Comparison of ENCODE assay signal across 9 cellular contexts in the genomic region with DNA sequence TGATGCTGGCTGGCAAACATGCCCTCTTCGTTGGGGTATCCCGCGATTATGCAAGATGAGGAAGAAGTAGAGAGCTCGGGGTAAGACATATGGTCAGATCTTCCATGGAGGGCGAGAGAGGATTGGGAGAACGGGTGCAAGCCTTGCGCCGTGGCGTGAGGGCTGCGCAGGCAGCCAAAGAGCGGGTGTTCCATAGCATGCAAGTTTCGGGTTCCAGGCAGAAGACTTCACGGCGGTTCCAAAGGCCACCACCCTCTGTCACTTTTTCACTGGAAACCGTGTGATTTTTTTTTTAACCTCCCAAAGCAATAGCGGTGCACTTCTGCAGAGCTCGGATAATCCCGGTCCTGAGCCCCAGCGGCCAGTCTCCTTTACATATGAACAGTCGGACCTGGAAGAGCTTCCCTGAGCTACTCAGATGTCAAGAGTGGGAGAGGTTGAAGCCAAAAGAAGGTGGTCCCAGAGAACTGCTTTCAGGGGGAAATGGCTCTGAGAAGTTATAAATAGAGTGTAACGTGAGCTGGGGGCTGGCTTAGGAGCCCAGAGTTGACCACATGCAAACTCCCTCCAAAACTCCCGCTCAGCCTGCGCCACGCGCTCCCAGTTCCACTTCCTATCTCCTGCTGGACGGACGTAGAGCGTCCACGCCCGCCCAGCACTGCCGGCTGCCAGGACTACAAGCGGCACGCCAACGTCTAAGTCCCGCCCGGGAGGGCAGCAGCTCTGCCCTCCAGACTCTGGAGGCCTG. TPM values are rescaled to one million over a fixed set of nuclear protein-coding genes. Genes with fewer than 3 reads are reported as not detected.
A peak's percentile ranks its signal among the peaks of the same experiment; 100 is the strongest.
DNase-seq lines count a peak whose midpoint lies in the region; ATAC-seq, FAIRE-seq and TF ChIP-seq lines count a peak whose summit lies in the region.
"Had no signal": no experiment of that assay in that cellular context is flagged by ENCODE, and none has a peak within 500 bp of the region (broad histone marks: within the 10 kb centered on the region; RNA-seq: fewer than 3 reads in every experiment).

A gene (minus strand): TSS at position 475 of the 748 bp plus-strand sequence. CDS start 281 bp downstream, at position 194.

- TF ChIP-seq CTCF in HFFc6 (IDR thresholded peaks at IDR 0.05) = no peak
- TF ChIP-seq CTCF in cardiac fibroblast (IDR thresholded peaks at IDR 0.05; ENCODE audit: low read depth, low read length) = no peak
- TF ChIP-seq CTCF in kidney (IDR thresholded peaks at IDR 0.05; ENCODE audit: borderline replicate concordance, extremely low read depth, insufficient read depth) = no peak
- no peak for TF ChIP-seq CTCF in spleen (IDR thresholded peaks at IDR 0.05 in 8 of 11, conservative IDR thresholded peaks at IDR 0.05 in 3 of 11)
- no peak for TF ChIP-seq CTCF in PC-9 (conservative IDR thresholded peaks at IDR 0.05)

- H3K4me1 Mint-ChIP-seq in HFFc6 (ENCODE audit: low read depth) = peaks cover 34% of the 10 kb centered on the region
- H3K4me1 Mint-ChIP-seq: activated B cell treated with CpG ODN at 0.5 μM for 24 hours had no signal

- peak within 1 kb of the TSS; percentile 68 for H3K4me3 Mint-ChIP-seq in HFFc6
- H3K4me3 Mint-ChIP-seq: activated B cell treated with CpG ODN at 0.5 μM for 24 hours had no signal

- no peak for TF ChIP-seq POLR2A in spleen (IDR thresholded peaks at IDR 0.05)

- no peaks in the 10 kb centered on the region for H3K9me3 Mint-ChIP-seq in HFFc6
- H3K9me3 Mint-ChIP-seq: activated B cell treated with CpG ODN at 0.5 μM for 24 hours had no signal

- ATAC-seq in HG03432 (IDR thresholded peaks at IDR 0.05; ENCODE audit: unreplicated experiment) = no peak

- no peak for DNase-seq in HFFc6
- DNase-seq in cardiac fibroblast (ENCODE audit: low read depth in 2 of 2) = peak; percentile 64 to 92
- peak; percentile 75 for DNase-seq in kidney
- DNase-seq in spleen = no peak
- DNase-seq in MV-4-11 (lab: John Stamatoyannopoulos, UW) = no peak
- no peak for DNase-seq in caudate nucleus (lab: John Stamatoyannopoulos, UW)
- DNase-seq in PC-9 = no peak
- DNase-seq: activated B cell treated with CpG ODN at 0.5 μM for 24 hours had no signal

- FAIRE-seq in kidney (lab: Jason Lieb, UNC) = no peak

- H3K27ac ChIP-seq in kidney (ENCODE audit: low read depth in 2 of 2, low read length in 2 of 2) = no peak within 1 kb of the TSS
- peak within 1 kb of the TSS in 1 of 8 donors; percentile 31 for H3K27ac ChIP-seq in spleen
- no peak within 1 kb of the TSS for H3K27ac ChIP-seq in caudate nucleus (ENCODE audit: low read depth, low read length)
- H3K27ac ChIP-seq in PC-9 = no peak within 1 kb of the TSS

- H3K79me2 ChIP-seq in PC-9 (ENCODE audit: low read depth) = no peaks in the 10 kb centered on the region

- no peak within 1 kb of the TSS for H2AFZ ChIP-seq in PC-9

- intact Hi-C loops in kidney (cut with DNase I) (no loop called here), spleen (cut with DNase I; ENCODE audit: low total_unique reads) (no loop called here), PC-9 (cut with micrococcal nuclease; ENCODE audit: unreplicated experiment) (no loop called here)

- no peak within 1 kb of the TSS for H3K9ac ChIP-seq in kidney (ENCODE audit: low read length in 2 of 2)

- POLR2A ChIA-PET in PC-9 (lab: Charles Lee; ENCODE audit: unreplicated experiment) = no interaction called here

- H3K27me3 Mint-ChIP-seq in HFFc6 (ENCODE audit: insufficient read depth) = peaks cover 41% of the 10 kb centered on the region

- H3K4me2 ChIP-seq in PC-9 = no peak within 1 kb of the TSS

- no peaks in the 10 kb centered on the region for H3K9me2 ChIP-seq in PC-9 (ENCODE audit: insufficient read depth)

- H3K4me3 ChIP-seq in cardiac fibroblast (replicated peaks in 1 of 2; ENCODE audit: low read depth in 2 of 2, low read length in 2 of 2) (peak within 1 kb of the TSS; percentile 46 to 71), kidney (ENCODE audit: low read length in 2 of 2) (peak within 1 kb of the TSS; percentile 36 to 45), spleen (peak within 1 kb of the TSS in 5 of 8 donors; percentile 15 to 52 (median 30)), PC-9 (no peak within 1 kb of the TSS)

- BruUV-seq in PC-9 (replicated peaks; lab: Mats Ljungman, UMichigan) = no TSS peak

- peaks cover 2 to 10% of the 10 kb centered on the region in 2 donors for H3K4me1 ChIP-seq in kidney (ENCODE audit: control insufficient read depth in 1 of 2, insufficient read depth in 1 of 2, low read depth in 1 of 2, low read length in 2 of 2)
- H3K4me1 ChIP-seq in spleen = peaks cover 0 to 28% (median 9%) of the 10 kb centered on the region in 6 donors
- no peaks in the 10 kb centered on the region for H3K4me1 ChIP-seq in PC-9 (replicated peaks; ENCODE audit: insufficient read depth)

- H4K20me1 ChIP-seq in PC-9 (ENCODE audit: insufficient read depth) = no peaks in the 10 kb centered on the region

- CTCF ChIA-PET in PC-9 (lab: Charles Lee) = no interaction called here

- H3K27ac Mint-ChIP-seq in HFFc6 = no peak within 1 kb of the TSS
- H3K27ac Mint-ChIP-seq: activated B cell treated with CpG ODN at 0.5 μM for 24 hours had no signal

- no peaks in the 10 kb centered on the region for H3F3A ChIP-seq in PC-9 (ENCODE audit: insufficient read depth, low read depth)

- no peaks in the 10 kb centered on the region for H3K36me3 Mint-ChIP-seq in HFFc6 (ENCODE audit: low read depth)

- WGBS in spleen, 5 donors = 2 to 8% (median 3%) methylated on average over 34 to 36 of the region's 36 CpGs

- no peaks in the 10 kb centered on the region for H3K9me3 ChIP-seq in kidney (ENCODE audit: control insufficient read depth in 1 of 2, low read length in 2 of 2)
- no peaks in the 10 kb centered on the region for H3K9me3 ChIP-seq in spleen
- no peaks in the 10 kb centered on the region for H3K9me3 ChIP-seq in PC-9 (ENCODE audit: insufficient read depth, low read depth)

- H3K36me3 ChIP-seq in kidney (ENCODE audit: control insufficient read depth in 1 of 2, insufficient read depth in 2 of 2, low read length in 2 of 2) (no peaks in the 10 kb centered on the region), spleen (no peaks in the 10 kb centered on the region), PC-9 (ENCODE audit: low read depth) (no peaks in the 10 kb centered on the region)

- H3K27me3 ChIP-seq in spleen (replicated peaks in 1 of 7) (peaks cover 0 to 66% (median 33%) of the 10 kb centered on the region in 7 donors), PC-9 (ENCODE audit: insufficient read depth, low read depth) (no peaks in the 10 kb centered on the region)

RNA-seq across cellular contexts. Expression of the gene that starts here (rescaled TPM):
- total RNA-seq in HFFc6 (2021; fragmentation: NEBNext Ultra II Directional; extraction: Animal tissue kit (Norgen Biotek cat#: 25700)) = not detected
- total RNA-seq in kidney = 1.2 TPM
- polyA plus RNA-seq in kidney (ENCODE audit: insufficient read depth, low read depth, low replicate concordance) = not detected
- total RNA-seq in spleen = 1 to 10 TPM in 1 of 7 donors, under 1 TPM in 5, not detected in 1; 0.60 to 1.0 (median 0.69) TPM
- polyA plus RNA-seq in spleen = 1 to 10 TPM in 1 of 3 donors, under 1 TPM in 2; 0.24 to 1.2 (median 0.50) TPM
- 0.22 TPM in 1 of 2 replicates, not detected in the other for total RNA-seq in PC-9 (2021)
- total RNA-seq: activated B cell treated with CpG ODN at 0.5 μM for 24 hours had no signal

Comparison
In these comparisons a context has a peak if more than half of its experiments do, and no peak if none do; other contexts are left out.
1. DNase-seq: peak in cardiac fibroblast (2 of 2) and kidney (single experiment); none in HFFc6 (single experiment), spleen (single experiment), MV-4-11 (single experiment), caudate nucleus (0 of 61) and PC-9 (0 of 2).